ENCODE assay signal across 27 cellular contexts in genomic region chr7:8637322-8637721, GRCh38.
A peak's percentile ranks its signal among the peaks of the same experiment; 100 is the strongest.
DNase-seq lines count a peak whose midpoint lies in the region; ATAC-seq and TF ChIP-seq lines count a peak whose summit lies in the region.
"Had no signal": no experiment of that assay in that cellular context is flagged by ENCODE, and none has a peak within 500 bp of the region (broad histone marks: within the 10 kb centered on the region; RNA-seq: fewer than 3 reads in every experiment).

No MANE protein-coding gene starts in this region.

- no peaks in the 10 kb centered on the region for H3K27me3 Mint-ChIP-seq in endodermal cell (ENCODE audit: insufficient read depth)
- H3K27me3 Mint-ChIP-seq in activated CD4-positive, alpha-beta T cell treated with anti-CD3 and anti-CD28 coated beads, Interleukin-2, amount 10 ng/mL, durations not matched to agents 7 days and 5 days = no peaks in the 10 kb centered on the region
- H3K27me3 Mint-ChIP-seq: activated CD4-positive, alpha-beta memory T cell treated with anti-CD3 and anti-CD28 coated beads, Interleukin-2, amount 10 ng/mL, durations not matched to agents 7 days and 5 days; stimulated activated naive CD8-positive, alpha-beta T cell treated with anti-CD3 and anti-CD28 coated beads, Interleukin-15, Interleukin-2, amounts not matched to agents 100 ng/mL and 50 ng/mL, for 24 hours had no signal

- DNase-seq in G401 (ENCODE audit: low spot score) (peak; percentile 84), NCI-H146 treated with DMSO at 0.1 percent for 48 hours (lab: John Stamatoyannopoulos, UW; ENCODE audit: unreplicated experiment) (peak; percentile 75), NCI-H69 (lab: John Stamatoyannopoulos, UW) (peak; percentile 84), cerebellar cortex (ENCODE audit: low spot score) (peak; percentile 79), endodermal cell (no peak), NCI-H187 treated with DMSO at 0.1 percent for 48 hours (lab: John Stamatoyannopoulos, UW) (no peak)
- no peak for DNase-seq in activated CD4-positive, alpha-beta T cell treated with anti-CD3 and anti-CD28 coated beads, Interleukin-2, amount 10 ng/mL, durations not matched to agents 7 days and 5 days
- DNase-seq: activated CD4-positive, alpha-beta memory T cell treated with anti-CD3 and anti-CD28 coated beads, Interleukin-2, amount 10 ng/mL, durations not matched to agents 7 days and 5 days; activated CD4-positive, CD25-positive, alpha-beta regulatory T cell treated with anti-CD3 and anti-CD28 coated beads, Interleukin-2, amount 50 U/mL, for 72 hours; activated CD8-positive, alpha-beta memory T cell treated with anti-CD3 and anti-CD28 coated beads, Interleukin-2, amount 50 U/mL, for 48 hours; activated naive CD4-positive, alpha-beta T cell treated with anti-CD3 and anti-CD28 coated beads, Interleukin-2, amount 50 U/mL, for 16 hours; effector memory CD4-positive, alpha-beta T cell; erythroblast; GM23248; head of caudate nucleus; HFFc6; Karpas-422; nephron progenitor cell; T-helper 1 cell had no signal

- ATAC-seq in HG02763 (IDR thresholded peaks at IDR 0.05; ENCODE audit: unreplicated experiment) = no peak
- ATAC-seq: GM12878, HepG2 had no signal

- H3K27ac ChIP-seq in endodermal cell (ENCODE audit: low read depth, low read length) = no peak overlapping the region
- H3K27ac ChIP-seq: BLaER1, breast epithelium, colonic mucosa, GM23248, thoracic aorta had no signal

- peaks cover 4% of the 10 kb centered on the region for H3K9me3 Mint-ChIP-seq in endodermal cell
- no peaks in the 10 kb centered on the region for H3K9me3 Mint-ChIP-seq in activated CD4-positive, alpha-beta T cell treated with anti-CD3 and anti-CD28 coated beads, Interleukin-2, amount 10 ng/mL, durations not matched to agents 7 days and 5 days
- H3K9me3 Mint-ChIP-seq: nephron progenitor cell had no signal

- no peak overlapping the region for H3K4me3 Mint-ChIP-seq in endodermal cell
- no peak overlapping the region for H3K4me3 Mint-ChIP-seq in activated CD4-positive, alpha-beta T cell treated with anti-CD3 and anti-CD28 coated beads, Interleukin-2, amount 10 ng/mL, durations not matched to agents 7 days and 5 days
- H3K4me3 Mint-ChIP-seq: activated CD4-positive, alpha-beta memory T cell treated with anti-CD3 and anti-CD28 coated beads, Interleukin-2, amount 10 ng/mL, durations not matched to agents 7 days and 5 days; HFFc6; nephron progenitor cell; stimulated activated naive CD8-positive, alpha-beta T cell treated with anti-CD3 and anti-CD28 coated beads, Interleukin-15, Interleukin-2, amounts not matched to agents 100 ng/mL and 50 ng/mL, for 24 hours had no signal

- H3K9me3 ChIP-seq in endodermal cell (ENCODE audit: control insufficient read depth, low read length) = no peaks in the 10 kb centered on the region
- H3K9me3 ChIP-seq: BLaER1, breast epithelium, colonic mucosa, thoracic aorta had no signal

- POLR2A ChIA-PET in activated CD4-positive, alpha-beta T cell treated with anti-CD3 and anti-CD28 coated beads, Interleukin-2, amount 10 ng/mL, durations not matched to agents 7 days and 5 days (lab: Charles Lee) = no interaction called here

- WGBS in endodermal cell (ENCODE audit: insufficient coverage in 1 of 2, insufficient read length in 1 of 2), 2 experiments = 82 to 92% methylated on average over 2 to 4 of the region's 4 CpGs

- H3K36me3 Mint-ChIP-seq in endodermal cell (ENCODE audit: low read depth) = no peaks in the 10 kb centered on the region
- H3K36me3 Mint-ChIP-seq in activated CD4-positive, alpha-beta T cell treated with anti-CD3 and anti-CD28 coated beads, Interleukin-2, amount 10 ng/mL, durations not matched to agents 7 days and 5 days (ENCODE audit: low read depth) = no peaks in the 10 kb centered on the region

- in situ Hi-C loops in G401 (cut with HindIII; ENCODE audit: low sequenced_read_pairs) = no loop called here

- CTCF ChIA-PET in activated CD4-positive, alpha-beta T cell treated with anti-CD3 and anti-CD28 coated beads, Interleukin-2, amount 10 ng/mL, durations not matched to agents 7 days and 5 days (lab: Charles Lee) = no interaction called here

- TF ChIP-seq CTCF in endodermal cell (conservative IDR thresholded peaks at IDR 0.05) = no peak

- peaks cover 4% of the 10 kb centered on the region for H3K4me1 Mint-ChIP-seq in endodermal cell
- no peaks in the 10 kb centered on the region for H3K4me1 Mint-ChIP-seq in activated CD4-positive, alpha-beta T cell treated with anti-CD3 and anti-CD28 coated beads, Interleukin-2, amount 10 ng/mL, durations not matched to agents 7 days and 5 days
- H3K4me1 Mint-ChIP-seq: activated CD4-positive, alpha-beta memory T cell treated with anti-CD3 and anti-CD28 coated beads, Interleukin-2, amount 10 ng/mL, durations not matched to agents 7 days and 5 days; nephron progenitor cell had no signal

- H3K27ac Mint-ChIP-seq in endodermal cell = no peak overlapping the region
- no peak overlapping the region for H3K27ac Mint-ChIP-seq in activated CD4-positive, alpha-beta T cell treated with anti-CD3 and anti-CD28 coated beads, Interleukin-2, amount 10 ng/mL, durations not matched to agents 7 days and 5 days
- H3K27ac Mint-ChIP-seq: activated CD4-positive, alpha-beta memory T cell treated with anti-CD3 and anti-CD28 coated beads, Interleukin-2, amount 10 ng/mL, durations not matched to agents 7 days and 5 days; HFFc6; nephron progenitor cell; stimulated activated naive CD8-positive, alpha-beta T cell treated with anti-CD3 and anti-CD28 coated beads, Interleukin-15, Interleukin-2, amounts not matched to agents 100 ng/mL and 50 ng/mL, for 24 hours had no signal

- H3K36me3 ChIP-seq in endodermal cell (ENCODE audit: control insufficient read depth, insufficient read depth, low read length) = no peaks in the 10 kb centered on the region
- H3K36me3 ChIP-seq: BLaER1, breast epithelium, colonic mucosa, thoracic aorta had no signal

- peaks cover 4% of the 10 kb centered on the region for H3K4me1 ChIP-seq in endodermal cell (ENCODE audit: control insufficient read depth, insufficient read depth, low read length)
- H3K4me1 ChIP-seq: BLaER1, breast epithelium, colonic mucosa had no signal

- H3K27me3 ChIP-seq in endodermal cell (ENCODE audit: control insufficient read depth, insufficient read depth, low read length, poor library complexity, severe bottlenecking) = no peaks in the 10 kb centered on the region
- H3K27me3 ChIP-seq: BLaER1, breast epithelium, colonic mucosa had no signal

- H3K9ac ChIP-seq in endodermal cell (ENCODE audit: extremely low read depth, low read length, poor library complexity, severe bottlenecking) = no peak overlapping the region
- H3K9ac ChIP-seq: BLaER1, GM23248 had no signal

- no peak overlapping the region for H3K4me3 ChIP-seq in endodermal cell (ENCODE audit: low read length)
- H3K4me3 ChIP-seq: BLaER1, breast epithelium, colonic mucosa, GM12878, GM23248, thoracic aorta had no signal

Comparison
In these comparisons a context has a peak if more than half of its experiments do, and no peak if none do; other contexts are left out.
1. DNase-seq: peak in G401 (single experiment), NCI-H146 treated with DMSO at 0.1 percent for 48 hours (single experiment), NCI-H69 (single experiment) and cerebellar cortex (single experiment); none in endodermal cell (single experiment), activated CD4-positive, alpha-beta T cell treated with anti-CD3 and anti-CD28 coated beads, Interleukin-2, amount 10 ng/mL, durations not matched to agents 7 days and 5 days (single experiment) and NCI-H187 treated with DMSO at 0.1 percent for 48 hours (single experiment).